ENCODE assay signal across 8 cellular contexts in the genomic region with DNA sequence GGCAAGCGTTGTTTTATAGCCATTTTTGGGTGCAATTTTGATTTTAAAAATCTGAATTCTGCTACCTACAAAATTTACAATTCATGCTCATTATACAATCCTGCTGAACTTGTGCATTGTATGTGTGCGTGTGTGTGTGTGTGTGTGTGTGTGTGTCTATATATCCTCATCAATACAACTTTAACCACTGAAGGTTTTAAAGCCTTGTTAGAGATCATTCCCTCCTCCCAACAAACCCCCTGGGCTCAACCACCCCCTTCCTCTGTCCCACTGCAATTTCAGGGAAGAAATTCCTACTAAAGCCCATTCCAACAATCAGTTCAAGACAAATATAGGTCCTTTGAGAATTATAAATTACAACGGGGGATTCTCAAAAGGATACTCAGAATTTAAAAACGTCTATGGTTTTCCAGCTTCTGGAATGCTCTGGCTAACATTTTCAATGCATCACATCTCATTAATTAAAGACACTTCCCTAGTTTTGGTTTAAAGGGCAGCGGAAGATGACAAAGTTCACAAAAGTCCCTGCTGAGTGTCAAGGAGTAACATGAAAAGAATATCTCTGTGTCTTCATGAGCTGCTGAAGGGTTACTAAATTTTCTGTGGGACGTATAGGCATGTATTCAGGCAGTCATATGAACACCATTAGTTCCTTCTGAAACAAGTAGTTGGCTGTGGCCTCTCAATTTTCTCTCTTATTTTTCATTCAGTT. TPM values are rescaled to one million over a fixed set of nuclear protein-coding genes. Genes with fewer than 3 reads are reported as not detected.
DNase-seq lines count a peak whose midpoint lies in the region; ATAC-seq and TF ChIP-seq lines count a peak whose summit lies in the region.

No MANE protein-coding gene starts in this region.

- peak overlapping the region; percentile 95 for H3K4me3 Mint-ChIP-seq in activated naive CD8-positive, alpha-beta T cell
- no peak overlapping the region for H3K4me3 Mint-ChIP-seq in stimulated activated effector memory CD8-positive, alpha-beta T cell treated with anti-CD3 and anti-CD28 coated beads, Interleukin-12 subunit alpha, Interleukin-12 subunit beta, amount 100 ng/mL, for 72 hours

- H3K27ac Mint-ChIP-seq in activated naive CD8-positive, alpha-beta T cell = no peak overlapping the region
- H3K27ac Mint-ChIP-seq in stimulated activated effector memory CD8-positive, alpha-beta T cell treated with anti-CD3 and anti-CD28 coated beads, Interleukin-12 subunit alpha, Interleukin-12 subunit beta, amount 100 ng/mL, for 72 hours = no peak overlapping the region

- no peak for ATAC-seq in stimulated activated effector memory CD8-positive, alpha-beta T cell treated with anti-CD3 and anti-CD28 coated beads, Interleukin-12 subunit alpha, Interleukin-12 subunit beta, amount 100 ng/mL, for 72 hours
- no peak for ATAC-seq in GM18868 (IDR thresholded peaks at IDR 0.05; ENCODE audit: unreplicated experiment)

- H3K4me1 Mint-ChIP-seq in activated naive CD8-positive, alpha-beta T cell (ENCODE audit: low read depth) = peaks cover 23% of the 10 kb centered on the region
- no peaks in the 10 kb centered on the region for H3K4me1 Mint-ChIP-seq in stimulated activated effector memory CD8-positive, alpha-beta T cell treated with anti-CD3 and anti-CD28 coated beads, Interleukin-12 subunit alpha, Interleukin-12 subunit beta, amount 100 ng/mL, for 72 hours

- peak overlapping the region; percentile 74 for H3K9ac ChIP-seq in iPS-18a (ENCODE audit: low read length)

- no peak for TF ChIP-seq POLR2A in suprapubic skin (IDR thresholded peaks at IDR 0.05)

- no peak for TF ChIP-seq EP300 in suprapubic skin (IDR thresholded peaks at IDR 0.05)

- H3K27ac ChIP-seq in iPS-18a (ENCODE audit: low read length) (no peak overlapping the region), suprapubic skin (no peak overlapping the region)

- no peaks in the 10 kb centered on the region for H3K36me3 Mint-ChIP-seq in activated naive CD8-positive, alpha-beta T cell
- no peaks in the 10 kb centered on the region for H3K36me3 Mint-ChIP-seq in stimulated activated effector memory CD8-positive, alpha-beta T cell treated with anti-CD3 and anti-CD28 coated beads, Interleukin-12 subunit alpha, Interleukin-12 subunit beta, amount 100 ng/mL, for 72 hours

- no peak for TF ChIP-seq CTCF in suprapubic skin (IDR thresholded peaks at IDR 0.05)

- H3K9me3 ChIP-seq in iPS-18a (ENCODE audit: control insufficient read depth, low read depth, low read length) (no peaks in the 10 kb centered on the region), suprapubic skin (no peaks in the 10 kb centered on the region)

- H3K4me1 ChIP-seq in iPS-18a (ENCODE audit: control insufficient read depth, low read depth, low read length) (peaks cover 57% of the 10 kb centered on the region), suprapubic skin (peaks cover 5% of the 10 kb centered on the region)

- H3K27me3 Mint-ChIP-seq in activated naive CD8-positive, alpha-beta T cell = peaks cover 3% of the 10 kb centered on the region

- no peaks in the 10 kb centered on the region for H3K9me3 Mint-ChIP-seq in activated naive CD8-positive, alpha-beta T cell (ENCODE audit: low read depth)
- H3K9me3 Mint-ChIP-seq in stimulated activated effector memory CD8-positive, alpha-beta T cell treated with anti-CD3 and anti-CD28 coated beads, Interleukin-12 subunit alpha, Interleukin-12 subunit beta, amount 100 ng/mL, for 72 hours = peaks cover 6% of the 10 kb centered on the region

- H3K27me3 ChIP-seq in iPS-18a (ENCODE audit: control insufficient read depth, insufficient read depth, low read length) (no peaks in the 10 kb centered on the region), suprapubic skin (no peaks in the 10 kb centered on the region)

- no peaks in the 10 kb centered on the region for H3K36me3 ChIP-seq in iPS-18a (ENCODE audit: control insufficient read depth, low read depth, low read length)
- H3K36me3 ChIP-seq in suprapubic skin = no peaks in the 10 kb centered on the region

- peak overlapping the region; percentile 96 for H3K4me3 ChIP-seq in iPS-18a (ENCODE audit: low read length)
- peak overlapping the region; percentile 43 for H3K4me3 ChIP-seq in suprapubic skin

- WGBS in suprapubic skin = 27% methylated on average over 6 of the region's 6 CpGs

- DNase-seq in NCI-H82 (lab: John Stamatoyannopoulos, UW) (peak; percentile 39), NCI-H82 treated with DMSO at 0.1 percent for 48 hours (lab: John Stamatoyannopoulos, UW; ENCODE audit: unreplicated experiment) (no peak), suprapubic skin (ENCODE audit: low spot score in 2 of 2) (no peak)
- no peak for DNase-seq in central memory CD4-positive, alpha-beta T cell
- DNase-seq in stimulated activated effector memory CD8-positive, alpha-beta T cell treated with anti-CD3 and anti-CD28 coated beads, Interleukin-12 subunit alpha, Interleukin-12 subunit beta, amount 100 ng/mL, for 72 hours (ENCODE audit: low spot score in 2 of 2) = no peak

RNA-seq across cellular contexts. Expression of gene SEMA3A, which starts 0.9 kb away (rescaled TPM):
- 1 to 10 TPM; 1.1 to 7.3 (median 3.2) TPM for total RNA-seq in suprapubic skin
